1 cellular context compared by ENCODE assay signal in genomic region chr16:1314399-1315068, GRCh38.
TF ChIP-seq lines count a peak whose summit lies in the region.

No MANE protein-coding gene starts in this region.

TF ChIP-seq in GM12891, 5 proteins besides CTCF, POLR2A, EP300 and RAD21:
- no peak for TF ChIP-seq SPI1 (IDR thresholded peaks at IDR 0.05; ENCODE audit: low read depth, low read length)
- TF ChIP-seq POLR2AphosphoS5 (IDR thresholded peaks at IDR 0.05; ENCODE audit: low read depth, low read length): peak; percentile 53
- TF ChIP-seq TAF1 (IDR thresholded peaks at IDR 0.05; ENCODE audit: low read depth, low read length): no peak
- TF ChIP-seq PAX5 (IDR thresholded peaks at IDR 0.05; ENCODE audit: insufficient read depth, low read length, severe bottlenecking): no peak
- no peak for TF ChIP-seq POU2F2 (IDR thresholded peaks at IDR 0.05; ENCODE audit: low read depth, low read length)
